In genomic region chr17:72444517-72445054, GRCh38 we compare ENCODE assay signal across 19 cellular contexts.
DNase-seq lines count a peak whose midpoint lies in the region; ATAC-seq, FAIRE-seq and TF ChIP-seq lines count a peak whose summit lies in the region.
"Had no signal": no experiment of that assay in that cellular context is flagged by ENCODE, and none has a peak within 500 bp of the region (broad histone marks: within the 10 kb centered on the region; RNA-seq: fewer than 3 reads in every experiment).

No MANE protein-coding gene starts in this region.

- no peak for TF ChIP-seq RAD21 in HepG2 (CRISPR knock-in tag; IDR thresholded peaks at IDR 0.05)

- CTCF ChIA-PET in HepG2 (lab: Yijun Ruan, JAX; ENCODE audit: low intra/inter-chr PET ratio, low total read pairs): no interaction called here

- TF ChIP-seq EP300 in HepG2 (IDR thresholded peaks at IDR 0.05; ENCODE audit: low read depth in 2 of 2, low read length in 2 of 2) (no peak), HepG2 (CRISPR knock-in tag; IDR thresholded peaks at IDR 0.05; ENCODE audit: borderline replicate concordance) (no peak)

- H3K27me3 ChIP-seq in bronchial epithelial cell (ENCODE audit: control insufficient read depth, insufficient read depth, low read length) (no peaks in the 10 kb centered on the region), HepG2 (ENCODE audit: control insufficient read depth in 1 of 2, insufficient read depth in 2 of 2, low read length in 2 of 2) (no peaks in the 10 kb centered on the region), small intestine (ENCODE audit: control insufficient read depth in 2 of 2, insufficient read depth in 2 of 2, low read length in 2 of 2) (no peaks in the 10 kb centered on the region)
- H3K27me3 ChIP-seq: SJCRH30 had no signal

- in situ Hi-C loops in HepG2 (cut with HindIII; ENCODE audit: extremely low pct_ligation_motif_present, low pct_unique_long_range_greater_than_20kb): no loop called here

- peak overlapping the region; percentile 96 for H3K27ac ChIP-seq in HepG2 (ENCODE audit: extremely low read length, insufficient read depth, low read length)
- H3K27ac ChIP-seq in small intestine (ENCODE audit: low read depth in 1 of 2, low read length in 1 of 2): peak overlapping the region; percentile 85
- H3K27ac ChIP-seq: GM23248, KMS-11, SJCRH30 had no signal

- ATAC-seq in HepG2 (peak; percentile 11), HG02623 (IDR thresholded peaks at IDR 0.05; ENCODE audit: unreplicated experiment) (no peak)
- ATAC-seq: Right ventricle myocardium inferior, SK-N-SH treated with all-trans-retinoic acid at 6 μM for 48 hours had no signal

- H3K9ac ChIP-seq in HepG2 (ENCODE audit: insufficient read depth, low read depth, low read length): peak overlapping the region; percentile 77
- H3K9ac ChIP-seq: GM23248, KMS-11 had no signal

- H4K20me1 ChIP-seq in HepG2 (ENCODE audit: insufficient read depth, low read length): no peaks in the 10 kb centered on the region

- POLR2A ChIA-PET in HepG2 (lab: Yijun Ruan, JAX): interaction anchor here (0.6 to 4.6 kb wide), 23 partner anchors 8 to 324 kb away, joined by 3 to 60 read pairs (median 4); partner anchors contain the start of gene SOX9

- no peak overlapping the region for H2AFZ ChIP-seq in HepG2 (ENCODE audit: low read length)
- H2AFZ ChIP-seq: GM23248 had no signal

- H3K4me1 ChIP-seq in HepG2 (ENCODE audit: insufficient read depth, low read length): peaks cover 99% of the 10 kb centered on the region
- H3K4me1 ChIP-seq in small intestine (ENCODE audit: control insufficient read depth in 2 of 2, insufficient read depth in 1 of 2, low read depth in 1 of 2, low read length in 1 of 2): peaks cover 9 to 14% of the 10 kb centered on the region in 2 donors
- H3K4me1 ChIP-seq: SJCRH30 had no signal

- BruUV-seq in HepG2 (replicated peaks; lab: Mats Ljungman, UMichigan): TSS peak; percentile 83

- TF ChIP-seq POLR2A in HepG2 (IDR thresholded peaks at IDR 0.05; ENCODE audit: insufficient read depth in 1 of 2, low read depth in 2 of 2, low read length in 2 of 2): no peak

- peak; percentile 82 for FAIRE-seq in bronchial epithelial cell (lab: Jason Lieb, UNC)
- FAIRE-seq in HepG2 (lab: Jason Lieb, UNC): no peak
- no peak for FAIRE-seq in small intestine (lab: Jason Lieb, UNC)

- intact Hi-C loops in HepG2 (cut with micrococcal nuclease; ENCODE audit: unreplicated experiment): loop anchor here (1.0 to 5.0 kb wide), 2 partner anchors 32 to 45 kb away; no protein-coding TSS in a partner anchor

- H3K4me2 ChIP-seq in HepG2 (ENCODE audit: low read depth, low read length): peak overlapping the region; percentile 76
- H3K4me2 ChIP-seq: KMS-11 had no signal

- 47% methylated on average over 8 of the region's 9 CpGs for WGBS in HepG2 (ENCODE audit: low lambda C conversion rate)
- WGBS in small intestine, 3 donors: 45 to 63% (median 54%) methylated on average over 9 of the region's 9 CpGs

- no peak for DNase-seq in bronchial epithelial cell (ENCODE audit: low read depth)
- DNase-seq in HepG2 (ENCODE audit: low spot score): no peak
- no peak for DNase-seq in small intestine
- DNase-seq in NCI-H524 treated with DMSO at 0.1 percent for 48 hours (lab: John Stamatoyannopoulos, UW): no peak
- no peak for DNase-seq in AML-193 (lab: John Stamatoyannopoulos, UW)
- DNase-seq in UCSD-AML1 (lab: John Stamatoyannopoulos, UW; ENCODE audit: unreplicated experiment): no peak
- DNase-seq: DMS153, GM23248, H7, MM.1S, NCI-H2029, NCI-H446, NCI-H526, OCI-M1, SJCRH30 had no signal

- H3K9me3 ChIP-seq in HepG2 (ENCODE audit: low read length) (no peaks in the 10 kb centered on the region), small intestine (ENCODE audit: control insufficient read depth, low read depth) (no peaks in the 10 kb centered on the region)
- H3K9me3 ChIP-seq: SJCRH30 had no signal

- H3K79me2 ChIP-seq in HepG2 (ENCODE audit: insufficient read depth, low read length): peaks cover 86% of the 10 kb centered on the region

- H3K36me3 ChIP-seq in bronchial epithelial cell (ENCODE audit: control insufficient read depth, insufficient read depth, low read length) (peaks cover 1% of the 10 kb centered on the region), HepG2 (replicated peaks in 1 of 2; ENCODE audit: control insufficient read depth in 1 of 2, insufficient read depth in 2 of 2, low read length in 2 of 2) (peaks cover 0 to 6% of the 10 kb centered on the region in 2 experiments; a peak in 3 of 5 replicates), small intestine (ENCODE audit: control insufficient read depth in 2 of 2, insufficient read depth in 2 of 2, low read length in 2 of 2) (no peaks in the 10 kb centered on the region)
- H3K36me3 ChIP-seq: SJCRH30 had no signal

- H3K4me3 ChIP-seq in bronchial epithelial cell (ENCODE audit: low read depth, low read length) (no peak overlapping the region), HepG2 (replicated peaks in 1 of 3; ENCODE audit: insufficient read depth in 1 of 3, low read depth in 2 of 3, low read length in 3 of 3) (peak overlapping the region in 1 of 3 experiments; percentile 48; a peak in 1 of 6 replicates), small intestine (ENCODE audit: low read depth in 1 of 2, low read length in 2 of 2) (no peak overlapping the region)
- H3K4me3 ChIP-seq: GM23248, SJCRH30 had no signal

- TF ChIP-seq CTCF in bronchial epithelial cell (IDR thresholded peaks at IDR 0.05; ENCODE audit: insufficient read depth, low read length, severe bottlenecking) (no peak), HepG2 (CRISPR knock-in tag; IDR thresholded peaks at IDR 0.05) (no peak)

TF ChIP-seq in HepG2, 621 proteins besides CTCF, POLR2A, EP300 and RAD21 (continues in another document):
- no peak for TF ChIP-seq NR2F2 (IDR thresholded peaks at IDR 0.05; ENCODE audit: borderline replicate concordance, low read depth)
- TF ChIP-seq PAWR (CRISPR knock-in tag; IDR thresholded peaks at IDR 0.05; ENCODE audit: borderline replicate concordance): no peak
- 0 out of 2 replicates have a peak, but pooled peaks have one; percentile 41 for TF ChIP-seq POGZ (CRISPR knock-in tag; IDR thresholded peaks at IDR 0.05)
- no peak for TF ChIP-seq ZNF83 (CRISPR knock-in tag; IDR thresholded peaks at IDR 0.05; ENCODE audit: borderline replicate concordance)
- TF ChIP-seq NFYC (CRISPR knock-in tag; IDR thresholded peaks at IDR 0.05): no peak
- no peak; the same call in 1 of the 2 replicates for TF ChIP-seq MXD4 (CRISPR knock-in tag; IDR thresholded peaks at IDR 0.05)
- no peak for TF ChIP-seq ZNF841 (CRISPR knock-in tag; IDR thresholded peaks at IDR 0.05; ENCODE audit: borderline replicate concordance)
- no peak for TF ChIP-seq ZNF639 (CRISPR knock-in tag; conservative IDR thresholded peaks at IDR 0.05)
- no peak for TF ChIP-seq ZBTB39 (CRISPR knock-in tag; IDR thresholded peaks at IDR 0.05)
- 0 out of 2 replicates have a peak, but pooled peaks have one; percentile 67 for TF ChIP-seq SATB2 (CRISPR knock-in tag; IDR thresholded peaks at IDR 0.05)
- no peak for TF ChIP-seq ZNF569 (CRISPR knock-in tag; IDR thresholded peaks at IDR 0.05; ENCODE audit: borderline replicate concordance)
- TF ChIP-seq MLXIP (CRISPR knock-in tag; IDR thresholded peaks at IDR 0.05; ENCODE audit: borderline replicate concordance): no peak
